ENCODE assay signal across 1 cellular context in the genomic region with DNA sequence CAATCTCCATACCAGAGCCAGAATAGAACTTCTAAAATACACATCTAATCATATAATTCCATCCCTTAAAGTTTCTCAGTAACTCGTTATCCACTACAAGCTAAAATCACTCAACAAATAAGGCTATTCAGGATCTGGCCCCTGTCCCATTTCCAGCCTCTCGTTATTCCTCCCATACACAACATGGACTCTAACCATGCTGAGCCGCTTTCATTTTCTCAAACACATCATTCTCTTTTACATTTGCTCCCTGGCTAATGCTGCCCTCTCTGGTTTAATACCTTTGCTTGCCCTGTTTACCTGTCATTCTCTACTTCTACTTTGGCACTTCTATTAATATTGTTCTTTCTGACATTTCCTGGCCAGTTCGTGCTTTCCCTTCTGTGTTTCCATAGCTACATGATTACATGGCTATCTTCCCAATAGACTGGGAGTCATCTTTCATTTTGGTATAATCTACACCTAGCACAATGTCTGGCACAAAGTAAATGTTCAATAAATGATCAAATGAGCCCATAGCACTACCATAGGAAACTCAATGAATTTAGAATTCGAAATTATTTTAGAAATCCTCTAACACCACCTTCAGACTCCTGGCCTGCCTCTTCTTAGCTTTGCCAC.
TF ChIP-seq lines count a peak whose summit lies in the region.

No MANE protein-coding gene starts in this region.

TF ChIP-seq in GM12878, 131 proteins besides CTCF, POLR2A, EP300 and RAD21 (continued from another document):
- TF ChIP-seq, protein P1, sequence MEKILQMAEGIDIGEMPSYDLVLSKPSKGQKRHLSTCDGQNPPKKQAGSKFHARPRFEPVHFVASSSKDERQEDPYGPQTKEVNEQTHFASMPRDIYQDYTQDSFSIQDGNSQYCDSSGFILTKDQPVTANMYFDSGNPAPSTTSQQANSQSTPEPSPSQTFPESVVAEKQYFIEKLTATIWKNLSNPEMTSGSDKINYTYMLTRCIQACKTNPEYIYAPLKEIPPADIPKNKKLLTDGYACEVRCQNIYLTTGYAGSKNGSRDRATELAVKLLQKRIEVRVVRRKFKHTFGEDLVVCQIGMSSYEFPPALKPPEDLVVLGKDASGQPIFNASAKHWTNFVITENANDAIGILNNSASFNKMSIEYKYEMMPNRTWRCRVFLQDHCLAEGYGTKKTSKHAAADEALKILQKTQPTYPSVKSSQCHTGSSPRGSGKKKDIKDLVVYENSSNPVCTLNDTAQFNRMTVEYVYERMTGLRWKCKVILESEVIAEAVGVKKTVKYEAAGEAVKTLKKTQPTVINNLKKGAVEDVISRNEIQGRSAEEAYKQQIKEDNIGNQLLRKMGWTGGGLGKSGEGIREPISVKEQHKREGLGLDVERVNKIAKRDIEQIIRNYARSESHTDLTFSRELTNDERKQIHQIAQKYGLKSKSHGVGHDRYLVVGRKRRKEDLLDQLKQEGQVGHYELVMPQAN (conservative IDR thresholded peaks at IDR 0.05) = no peak
- TF ChIP-seq, protein P2, sequence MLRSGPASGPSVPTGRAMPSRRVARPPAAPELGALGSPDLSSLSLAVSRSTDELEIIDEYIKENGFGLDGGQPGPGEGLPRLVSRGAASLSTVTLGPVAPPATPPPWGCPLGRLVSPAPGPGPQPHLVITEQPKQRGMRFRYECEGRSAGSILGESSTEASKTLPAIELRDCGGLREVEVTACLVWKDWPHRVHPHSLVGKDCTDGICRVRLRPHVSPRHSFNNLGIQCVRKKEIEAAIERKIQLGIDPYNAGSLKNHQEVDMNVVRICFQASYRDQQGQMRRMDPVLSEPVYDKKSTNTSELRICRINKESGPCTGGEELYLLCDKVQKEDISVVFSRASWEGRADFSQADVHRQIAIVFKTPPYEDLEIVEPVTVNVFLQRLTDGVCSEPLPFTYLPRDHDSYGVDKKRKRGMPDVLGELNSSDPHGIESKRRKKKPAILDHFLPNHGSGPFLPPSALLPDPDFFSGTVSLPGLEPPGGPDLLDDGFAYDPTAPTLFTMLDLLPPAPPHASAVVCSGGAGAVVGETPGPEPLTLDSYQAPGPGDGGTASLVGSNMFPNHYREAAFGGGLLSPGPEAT (IDR thresholded peaks at IDR 0.05; ENCODE audit: low read depth) = 0 out of 2 replicates have a peak, but pooled peaks have one; percentile 12
- TF ChIP-seq YY1 (IDR thresholded peaks at IDR 0.05; ENCODE audit: low read depth, low read length) = 0 out of 2 replicates have a peak, but pooled peaks have one; percentile 51
